33 cellular contexts compared by ENCODE assay signal in genomic region chr6:161050134-161050765, GRCh38. TPM values are rescaled to one million over a fixed set of nuclear protein-coding genes. Genes with fewer than 3 reads are reported as not detected.
DNase-seq lines count a peak whose midpoint lies in the region; ATAC-seq, FAIRE-seq and TF ChIP-seq lines count a peak whose summit lies in the region.
"Had no signal": no experiment of that assay in that cellular context is flagged by ENCODE, and none has a peak within 500 bp of the region (broad histone marks: within the 10 kb centered on the region; RNA-seq: fewer than 3 reads in every experiment).

No MANE protein-coding gene starts in this region.

- no peaks in the 10 kb centered on the region for H3K27me3 ChIP-seq in CD8-positive, alpha-beta memory T cell (ENCODE audit: insufficient read depth, low read length, poor library complexity, severe bottlenecking)
- H3K27me3 ChIP-seq in GM12878 (replicated peaks in 1 of 2; ENCODE audit: control insufficient read depth in 2 of 2, insufficient read depth in 2 of 2, low read length in 1 of 2): no peaks in the 10 kb centered on the region
- H3K27me3 ChIP-seq: neutrophil, sigmoid colon, suprapubic skin, upper lobe of right lung had no signal

- RAD21 ChIA-PET in GM12878 (lab: Charles Lee; ENCODE audit: unreplicated experiment): no interaction called here

- ATAC-seq in GM21367 (IDR thresholded peaks at IDR 0.05; ENCODE audit: unreplicated experiment): peak; percentile 66
- ATAC-seq in HG03521 (IDR thresholded peaks at IDR 0.05; ENCODE audit: unreplicated experiment): peak; percentile 58
- no peak for ATAC-seq in GM12878
- ATAC-seq: left colon, upper lobe of right lung had no signal

- no peak for TF ChIP-seq EP300 in GM12878 (IDR thresholded peaks at IDR 0.05; ENCODE audit: borderline replicate concordance in 1 of 2, control insufficient read depth in 1 of 2, low read depth in 2 of 2, low read length in 2 of 2)

- peaks cover 19 to 30% (median 20%) of the 10 kb centered on the region in 3 donors for H3K4me1 Mint-ChIP-seq in CD8-positive, alpha-beta memory T cell
- no peaks in the 10 kb centered on the region for H3K4me1 Mint-ChIP-seq in progenitor cell of endocrine pancreas (ENCODE audit: low read depth)
- H3K4me1 Mint-ChIP-seq in osteocyte (ENCODE audit: unreplicated experiment): peaks cover 10% of the 10 kb centered on the region

- peak overlapping the region; percentile 41 for H3K4me2 ChIP-seq in GM12878 (ENCODE audit: control insufficient read depth, insufficient read depth)

- intact Hi-C loops in GM12878 (cut with micrococcal nuclease; ENCODE audit: unreplicated experiment): no loop called here

- H3K27ac ChIP-seq in CD8-positive, alpha-beta memory T cell (ENCODE audit: low read depth, low read length): no peak overlapping the region
- peak overlapping the region; percentile 14; the same call in 1 of the 2 replicates for H3K27ac ChIP-seq in GM12878 (ENCODE audit: control insufficient read depth, insufficient read depth)
- H3K27ac ChIP-seq: GM23248, neutrophil, prostate gland, sigmoid colon, suprapubic skin, upper lobe of right lung had no signal

- peak; percentile 7 for FAIRE-seq in GM12878 (lab: Jason Lieb, UNC)
- FAIRE-seq: D721Med, endometrium, HTR-8/SVneo, TTC549 had no signal

- no peaks in the 10 kb centered on the region for H3K9me3 Mint-ChIP-seq in CD8-positive, alpha-beta memory T cell
- H3K9me3 Mint-ChIP-seq in progenitor cell of endocrine pancreas (ENCODE audit: low read depth): no peaks in the 10 kb centered on the region
- no peaks in the 10 kb centered on the region for H3K9me3 Mint-ChIP-seq in osteocyte (ENCODE audit: unreplicated experiment)
- H3K9me3 Mint-ChIP-seq: activated T-helper 2 cell treated with anti-CD3 and anti-CD28 coated beads, Interferon-gamma antibody, Interleukin-2, Interleukin-4, amounts not matched to agents 10 μg/mL and 5 μg/mL and 100 μg/mL, durations not matched to agents 14 hours and 24 hours and 36 hours; HFFc6; immature natural killer cell had no signal

- no peaks in the 10 kb centered on the region for H3K36me3 ChIP-seq in CD8-positive, alpha-beta memory T cell (ENCODE audit: insufficient read depth, low read length)
- H3K36me3 ChIP-seq in GM12878 (ENCODE audit: control insufficient read depth in 2 of 2, insufficient read depth in 2 of 2, low read length in 1 of 2): peaks cover 0 to 2% of the 10 kb centered on the region in 2 experiments; a peak in 2 of 4 replicates
- H3K36me3 ChIP-seq: neutrophil, prostate gland had no signal

- H3K9ac ChIP-seq in GM12878 (ENCODE audit: control insufficient read depth, insufficient read depth, low read length): no peak overlapping the region
- H3K9ac ChIP-seq: GM23248 had no signal

- no peaks in the 10 kb centered on the region for H3K4me1 ChIP-seq in CD8-positive, alpha-beta memory T cell (ENCODE audit: insufficient read depth, low read length)
- no peaks in the 10 kb centered on the region for H3K4me1 ChIP-seq in GM12878 (ENCODE audit: control insufficient read depth, insufficient read depth, low read length)
- H3K4me1 ChIP-seq: prostate gland, sigmoid colon, upper lobe of right lung had no signal

- no peak overlapping the region for H3K4me3 ChIP-seq in CD8-positive, alpha-beta memory T cell (ENCODE audit: low read length)
- no peak overlapping the region for H3K4me3 ChIP-seq in GM12878
- H3K4me3 ChIP-seq: GM23248, prostate gland, sigmoid colon, suprapubic skin, upper lobe of right lung had no signal

- 0 out of 6 replicates have a peak, but pooled peaks of 1 of the 3 experiments have one; percentile 14 for TF ChIP-seq CTCF in GM12878 (IDR thresholded peaks at IDR 0.05 in 2 of 3, conservative IDR thresholded peaks at IDR 0.05 in 1 of 3; ENCODE audit: control insufficient read depth in 2 of 3, extremely low read depth in 1 of 3, insufficient read depth in 1 of 3, low read depth in 3 of 3, low read length in 3 of 3)
- no peak for TF ChIP-seq CTCF in progenitor cell of endocrine pancreas (IDR thresholded peaks at IDR 0.05; ENCODE audit: unreplicated experiment)
- no peak for TF ChIP-seq CTCF in osteocyte (IDR thresholded peaks at IDR 0.05)

- H4K20me1 ChIP-seq in GM12878 (ENCODE audit: control insufficient read depth, insufficient read depth): no peaks in the 10 kb centered on the region

- H3K79me2 ChIP-seq in GM12878 (ENCODE audit: control insufficient read depth, insufficient read depth, low read length): no peaks in the 10 kb centered on the region

- DNase-seq in CD8-positive, alpha-beta memory T cell: no peak
- DNase-seq in GM12878 (ENCODE audit: low read depth, low spot score): no peak
- DNase-seq in progenitor cell of endocrine pancreas (ENCODE audit: low spot score, unreplicated experiment): no peak
- no peak for DNase-seq in osteocyte (ENCODE audit: extremely low spot score, unreplicated experiment)
- no peak for DNase-seq in NCI-H1417 (lab: John Stamatoyannopoulos, UW)
- DNase-seq: aorta; C1 segment of cervical spinal cord; GM23248; HFFc6; hypothalamus; immature natural killer cell; KG1; left colon; MM.1S; NCI-H1417 treated with DMSO at 0.1 percent for 48 hours; NCI-H2081; NCI-H748 treated with DMSO at 0.1 percent for 48 hours; RPMI8226; sigmoid colon; stimulated activated CD4-positive, alpha-beta T cell treated with anti-CD3 and anti-CD28 coated beads, Interleukin-4, amount 100 ng/mL, for 4 hours; stimulated activated naive CD4-positive, alpha-beta T cell; upper lobe of right lung had no signal

- no TSS peak for BruUV-seq in GM12878 (replicated peaks; lab: Mats Ljungman, UMichigan)

- peak overlapping the region in 3 of 7 donors; percentile 4 to 29 (median 6) for H3K4me3 Mint-ChIP-seq in CD8-positive, alpha-beta memory T cell
- H3K4me3 Mint-ChIP-seq in progenitor cell of endocrine pancreas (ENCODE audit: low read depth): no peak overlapping the region
- no peak overlapping the region for H3K4me3 Mint-ChIP-seq in osteocyte (ENCODE audit: unreplicated experiment)
- H3K4me3 Mint-ChIP-seq: activated naive CD8-positive, alpha-beta T cell; HFFc6; immature natural killer cell had no signal

- POLR2A ChIA-PET in CD8-positive, alpha-beta memory T cell (lab: Charles Lee): no interaction called here
- POLR2A ChIA-PET in GM12878 (lab: Charles Lee): no interaction called here

- no peak for TF ChIP-seq POLR2A in GM12878 (IDR thresholded peaks at IDR 0.05; ENCODE audit: low read depth, low read length)

- no peaks in the 10 kb centered on the region for H3K9me3 ChIP-seq in CD8-positive, alpha-beta memory T cell (ENCODE audit: low read length)
- H3K9me3 ChIP-seq in GM12878 (replicated peaks; ENCODE audit: control insufficient read depth, insufficient read depth, low read length): no peaks in the 10 kb centered on the region
- H3K9me3 ChIP-seq: neutrophil, prostate gland, sigmoid colon, suprapubic skin, upper lobe of right lung had no signal

- peak; percentile 36; the same call in 1 of the 2 replicates for TF ChIP-seq RAD21 in GM12878 (IDR thresholded peaks at IDR 0.05; ENCODE audit: insufficient read depth, low read depth, low read length)

- no peaks in the 10 kb centered on the region for H3K27me3 Mint-ChIP-seq in CD8-positive, alpha-beta memory T cell
- H3K27me3 Mint-ChIP-seq in progenitor cell of endocrine pancreas (no peaks in the 10 kb centered on the region), osteocyte (ENCODE audit: unreplicated experiment) (no peaks in the 10 kb centered on the region)
- H3K27me3 Mint-ChIP-seq: activated naive CD8-positive, alpha-beta T cell had no signal

- CTCF ChIA-PET in CD8-positive, alpha-beta memory T cell (lab: Charles Lee): no interaction called here
- CTCF ChIA-PET in GM12878 (lab: Yijun Ruan, JAX): no interaction called here

- no peak overlapping the region for H2AFZ ChIP-seq in GM12878 (ENCODE audit: control insufficient read depth, low read depth, low read length)
- H2AFZ ChIP-seq: GM23248 had no signal

- SMC1A ChIA-PET in GM12878 (lab: Charles Lee; ENCODE audit: uncharacterized antibody, unreplicated experiment): interaction anchor here (0.8 to 1.0 kb wide), 2 partner anchors 47 to 58 kb away, joined by 3 to 4 read pairs; no protein-coding TSS in a partner anchor

- in situ Hi-C loops in GM12878 (cut with MboI): no loop called here

- peaks cover 0 to 46% (median 9%) of the 10 kb centered on the region in 3 donors for H3K36me3 Mint-ChIP-seq in CD8-positive, alpha-beta memory T cell
- H3K36me3 Mint-ChIP-seq in progenitor cell of endocrine pancreas (ENCODE audit: insufficient read depth) (peaks cover 7% of the 10 kb centered on the region), osteocyte (ENCODE audit: unreplicated experiment) (peaks cover 14% of the 10 kb centered on the region)

- peak overlapping the region in 7 of 8 donors; percentile 0 to 91 (median 11) for H3K27ac Mint-ChIP-seq in CD8-positive, alpha-beta memory T cell
- H3K27ac Mint-ChIP-seq in progenitor cell of endocrine pancreas: no peak overlapping the region
- H3K27ac Mint-ChIP-seq in osteocyte (ENCODE audit: unreplicated experiment): no peak overlapping the region
- H3K27ac Mint-ChIP-seq: activated naive CD8-positive, alpha-beta T cell; activated T-helper 2 cell treated with anti-CD3 and anti-CD28 coated beads, Interferon-gamma antibody, Interleukin-2, Interleukin-4, amounts not matched to agents 10 μg/mL and 5 μg/mL and 100 μg/mL, durations not matched to agents 14 hours and 24 hours and 36 hours; HFFc6; immature natural killer cell had no signal

- 98% methylated on average over 7 of the region's 7 CpGs for WGBS in GM12878 (ENCODE audit: insufficient coverage, insufficient replicate concordance, low lambda C conversion rate, missing lambda C conversion rate)

TF ChIP-seq in GM12878, 131 proteins besides CTCF, POLR2A, EP300 and RAD21 (continues in another document):
- no peak for TF ChIP-seq RELA (IDR thresholded peaks at IDR 0.05; ENCODE audit: borderline replicate concordance, partially characterized antibody)

RNA-seq across cellular contexts. Expression of gene MAP3K4, which starts 58.7 kb away (rescaled TPM):
- 10 to 100 TPM; 43.5 to 46.2 TPM for total RNA-seq in CD8-positive, alpha-beta memory T cell
- polyA plus RNA-seq in CD8-positive, alpha-beta memory T cell: 13.0 TPM
- 154 and 168 TPM in 2 replicates for total RNA-seq in GM12878 (2013; cell fraction: nucleolus; rRNA removed)
- total RNA-seq in GM12878 (2014; rRNA removed) (28.0 and 35.7 TPM in 2 replicates), GM12878 (2014; rRNA removed; fragmentation: Illumina TruSeq; extraction: Trizol) (30.9 and 33.4 TPM in 2 replicates), GM12878 (2021) (42.8 and 44.5 TPM in 2 replicates), progenitor cell of endocrine pancreas (68.1 and 68.4 TPM in 2 replicates), osteocyte (20.7 and 24.1 TPM in 2 replicates)
- 21.1 TPM for polyA plus RNA-seq in GM12878 (2011; ENCODE audit: low read depth)
- polyA plus RNA-seq in GM12878 (2011; rRNA removed) (28.3 and 30.3 TPM in 2 replicates), GM12878 (2014; fragmentation: Illumina TruSeq; extraction: Trizol) (26.2 and 31.9 TPM in 2 replicates), GM12878 (2014; fragmentation: Nextera tagmentation; extraction: Ambion mirVana) (10 to 100 TPM; 14.0 to 15.8 TPM), GM12878 (2014; rRNA removed) (20.0 and 24.4 TPM in 2 replicates), GM12878 (2016; fragmentation: Nextera tagmentation; extraction: Ambion mirVana) (10 to 100 TPM; 19.7 to 19.8 TPM)
- 17.1 and 18.2 TPM in 2 replicates for polyA plus RNA-seq in GM12878 (2011; cell fraction: cytosol; rRNA removed)
- 70.7 and 74.8 TPM in 2 replicates for polyA plus RNA-seq in GM12878 (2011; cell fraction: nucleus; rRNA removed)
- 22.7 and 25.9 TPM in 2 replicates for polyA plus RNA-seq in GM12878 (2012)
- 35.0 and 44.7 TPM in 2 replicates for polyA minus RNA-seq in GM12878 (2011; rRNA and poly(A)+ RNA removed)
- polyA minus RNA-seq in GM12878 (2011; cell fraction: cytosol; rRNA and poly(A)+ RNA removed): 9.2 and 17.6 TPM in 2 replicates
- polyA minus RNA-seq in GM12878 (2011; cell fraction: nucleus; rRNA and poly(A)+ RNA removed): 53.7 and 88.4 TPM in 2 replicates

Comparison
In these comparisons a context has a peak if more than half of its experiments do, and no peak if none do; other contexts are left out.
1. H3K27ac Mint-ChIP-seq: peak in CD8-positive, alpha-beta memory T cell (7 of 8); none in progenitor cell of endocrine pancreas (single experiment) and osteocyte (single experiment).